ENCODE assay signal across 10 cellular contexts in genomic region chr9:127793093-127793708, GRCh38. TPM values are rescaled to one million over a fixed set of nuclear protein-coding genes. Genes with fewer than 3 reads are reported as not detected.
DNase-seq lines count a peak whose midpoint lies in the region; ATAC-seq and TF ChIP-seq lines count a peak whose summit lies in the region.
"Had no signal": no experiment of that assay in that cellular context is flagged by ENCODE, and none has a peak within 500 bp of the region (broad histone marks: within the 10 kb centered on the region; RNA-seq: fewer than 3 reads in every experiment).

No MANE protein-coding gene starts in this region.

- ATAC-seq in HG03565 (IDR thresholded peaks at IDR 0.05; ENCODE audit: unreplicated experiment), result no peak
- ATAC-seq in sciatic nerve, result no peak
- ATAC-seq in HG03159 (IDR thresholded peaks at IDR 0.05; ENCODE audit: unreplicated experiment), result no peak

- 37 to 57% (median 49%) methylated on average over 8 of the region's 8 CpGs for WGBS in stomach, 5 donors

- no peaks in the 10 kb centered on the region for H3K9me3 ChIP-seq in stomach

- peaks cover 66% of the 10 kb centered on the region for H3K36me3 Mint-ChIP-seq in activated T-cell treated with anti-CD3 and anti-CD28 coated beads, Interleukin-2, amount 50 U/mL, for 24 hours (ENCODE audit: low read depth)
- H3K36me3 Mint-ChIP-seq: IgD-negative memory B cell had no signal

- no peak for TF ChIP-seq EP300 in stomach (IDR thresholded peaks at IDR 0.05)

- peaks cover 53% of the 10 kb centered on the region for H3K4me1 Mint-ChIP-seq in activated T-cell treated with anti-CD3 and anti-CD28 coated beads, Interleukin-2, amount 50 U/mL, for 24 hours (ENCODE audit: low read depth)

- H3K27me3 Mint-ChIP-seq in activated T-cell treated with anti-CD3 and anti-CD28 coated beads, Interleukin-2, amount 50 U/mL, for 24 hours, result no peaks in the 10 kb centered on the region
- H3K27me3 Mint-ChIP-seq: IgD-negative memory B cell had no signal

- no peaks in the 10 kb centered on the region for H3K27me3 ChIP-seq in stomach

- no peak for DNase-seq in activated T-cell treated with anti-CD3 and anti-CD28 coated beads, Interleukin-2, amount 50 U/mL, for 24 hours
- no peak for DNase-seq in activated T-cell treated with anti-CD3 and anti-CD28 coated beads, Interleukin-2, amount 50 U/mL, for 1 hour
- DNase-seq in fibroblast of mammary gland (ENCODE audit: low read depth) (peak; percentile 38), stomach (peak; percentile 48), sciatic nerve (ENCODE audit: low spot score) (no peak)
- DNase-seq: activated CD4-positive, alpha-beta T cell treated with anti-CD3 and anti-CD28 coated beads for 48 hours had no signal

- peak overlapping the region; percentile 28 to 82 (median 71) for H3K27ac ChIP-seq in stomach

- H3K4me1 ChIP-seq in stomach, result peaks cover 38 to 89% (median 55%) of the 10 kb centered on the region in 4 donors

- H3K9me3 Mint-ChIP-seq in activated T-cell treated with anti-CD3 and anti-CD28 coated beads, Interleukin-2, amount 50 U/mL, for 24 hours, result no peaks in the 10 kb centered on the region
- H3K9me3 Mint-ChIP-seq: IgD-negative memory B cell had no signal

- TF ChIP-seq CTCF in fibroblast of mammary gland (conservative IDR thresholded peaks at IDR 0.05; ENCODE audit: control insufficient read depth, insufficient read depth, low read depth, low read length) (no peak), stomach (IDR thresholded peaks at IDR 0.05) (no peak)

- peaks cover 42 to 61% (median 46%) of the 10 kb centered on the region in 4 donors for H3K36me3 ChIP-seq in stomach

- TF ChIP-seq POLR2A in stomach (IDR thresholded peaks at IDR 0.05), result no peak

- peak overlapping the region; percentile 78 for H3K27ac Mint-ChIP-seq in activated T-cell treated with anti-CD3 and anti-CD28 coated beads, Interleukin-2, amount 50 U/mL, for 24 hours

- intact Hi-C loops in stomach (cut with DNase I; ENCODE audit: low total_unique reads) (no loop called here), sciatic nerve (cut with DNase I) (no loop called here)

- no peak overlapping the region for H3K4me3 Mint-ChIP-seq in activated T-cell treated with anti-CD3 and anti-CD28 coated beads, Interleukin-2, amount 50 U/mL, for 24 hours
- H3K4me3 Mint-ChIP-seq: IgD-negative memory B cell had no signal

- H3K4me3 ChIP-seq in fibroblast of mammary gland (ENCODE audit: control insufficient read depth, low read depth, low read length), result no peak overlapping the region
- no peak overlapping the region for H3K4me3 ChIP-seq in stomach

TF ChIP-seq in PFSK-1, 5 proteins besides CTCF, POLR2A, EP300 and RAD21:
- TF ChIP-seq SIN3A (IDR thresholded peaks at IDR 0.05; ENCODE audit: borderline replicate concordance, insufficient read depth, low read length) (no peak), POLR2AphosphoS5 (IDR thresholded peaks at IDR 0.05; ENCODE audit: low read depth, low read length) (peak; percentile 59; the same call in 1 of the 2 replicates)

RNA-seq across cellular contexts. Expression of gene CDK9, which starts 7.4 kb away (rescaled TPM):
- 123 TPM for polyA plus RNA-seq in PFSK-1 (2012; ENCODE audit: insufficient read length, low read depth)
- total RNA-seq in stomach (100 to 1,000 TPM in 1 of 5 donors, 10 to 100 TPM in 4; 42.8 to 114 (median 92.7) TPM), sciatic nerve (127 TPM)
- polyA plus RNA-seq in stomach, result 10 to 100 TPM; 25.3 to 34.7 (median 34.4) TPM

RNA-seq across cellular contexts. Expression of gene FPGS, which starts 9.5 kb away (rescaled TPM):
- polyA plus RNA-seq in PFSK-1 (2012; ENCODE audit: insufficient read length, low read depth), result 84.8 TPM
- total RNA-seq in stomach (100 to 1,000 TPM in 2 of 5 donors, 10 to 100 TPM in 3; 67.0 to 235 (median 97.1) TPM), sciatic nerve (69.7 TPM)
- polyA plus RNA-seq in stomach, result 10 to 100 TPM; 29.1 to 42.7 (median 30.2) TPM

RNA-seq across cellular contexts. Expression of gene SH2D3C, which starts 14.7 kb away (rescaled TPM):
- 2.2 TPM for polyA plus RNA-seq in PFSK-1 (2012; ENCODE audit: insufficient read length, low read depth)
- total RNA-seq in stomach (10 to 100 TPM in 1 of 5 donors, 1 to 10 TPM in 2, not detected in 2; 1.8 to 38.1 (median 5.1) TPM), sciatic nerve (22.6 TPM)
- polyA plus RNA-seq in stomach, result 1 to 10 TPM; 3.5 to 4.7 (median 4.3) TPM

RNA-seq across cellular contexts. Expression of gene TOR2A, which starts 58.1 kb away (rescaled TPM):
- polyA plus RNA-seq in PFSK-1 (2012; ENCODE audit: insufficient read length, low read depth), result 23.1 TPM
- total RNA-seq in stomach (10 to 100 TPM in 3 of 5 donors, 1 to 10 TPM in 2; 5.0 to 87.8 (median 14.6) TPM), sciatic nerve (6.8 TPM)
- 10 to 100 TPM in 1 of 3 donors, 1 to 10 TPM in 2; 6.1 to 12.4 (median 9.7) TPM for polyA plus RNA-seq in stomach

Comparison
In these comparisons a context has a peak if more than half of its experiments do, and no peak if none do; other contexts are left out.
1. DNase-seq: peak in fibroblast of mammary gland (single experiment) and stomach (single experiment); none in activated T-cell treated with anti-CD3 and anti-CD28 coated beads, Interleukin-2, amount 50 U/mL, for 24 hours (single experiment), activated T-cell treated with anti-CD3 and anti-CD28 coated beads, Interleukin-2, amount 50 U/mL, for 1 hour (single experiment) and sciatic nerve (single experiment).